ENCODE assay signal across 32 cellular contexts in genomic region chr6:130357436-130357835, GRCh38.
"Had no signal": no experiment of that assay in that cellular context is flagged by ENCODE, and none has a peak within 500 bp of the region (broad histone marks: within the 10 kb centered on the region; RNA-seq: fewer than 3 reads in every experiment).

No MANE protein-coding gene starts in this region.

- ATAC-seq: activated CD4-positive, alpha-beta T cell treated with anti-CD3 and anti-CD28 coated beads for 36 hours; activated CD4-positive, CD25-positive, alpha-beta regulatory T cell treated with anti-CD3 and anti-CD28 coated beads, Interleukin-2, amount 50 U/mL, for 24 hours; activated CD8-positive, alpha-beta memory T cell treated with anti-CD3 and anti-CD28 coated beads, Interleukin-2, amount 10 ng/mL, durations not matched to agents 7 days and 5 days; activated CD8-positive, alpha-beta T cell treated with anti-CD3 and anti-CD28 coated beads, Interleukin-2, amount 10 ng/mL, durations not matched to agents 7 days and 5 days; activated naive CD8-positive, alpha-beta T cell treated with anti-CD3 and anti-CD28 coated beads, Interleukin-2, amount 50 U/mL, for 24 hours; body of pancreas; WTC11 had no signal

- H3K4me3 ChIP-seq: body of pancreas, breast epithelium had no signal

- FAIRE-seq: astrocyte, TTC549 had no signal

- H3K9me3 ChIP-seq: body of pancreas, breast epithelium had no signal

- H3K36me3 ChIP-seq: brain microvascular endothelial cell, breast epithelium, WERI-Rb-1 had no signal

- H3K27ac ChIP-seq: body of pancreas, brain microvascular endothelial cell, breast epithelium, WERI-Rb-1 had no signal

- H3K27me3 ChIP-seq: body of pancreas, brain microvascular endothelial cell, breast epithelium had no signal

- DNase-seq: activated CD4-positive, alpha-beta memory T cell treated with anti-CD3 and anti-CD28 coated beads, Interleukin-2, amount 10 ng/mL, durations not matched to agents 7 days and 5 days; activated CD4-positive, alpha-beta T cell treated with anti-CD3 and anti-CD28 coated beads for 1 hour; activated CD4-positive, alpha-beta T cell treated with anti-CD3 and anti-CD28 coated beads for 36 hours; activated CD4-positive, alpha-beta T cell treated with anti-CD3 and anti-CD28 coated beads for 48 hours; activated CD4-positive, alpha-beta T cell treated with anti-CD3 and anti-CD28 coated beads, Interleukin-2, amount 10 ng/mL, durations not matched to agents 7 days and 5 days; activated CD4-positive, alpha-beta T cell treated with anti-CD3 and anti-CD28 coated beads, Interleukin-2, amount 50 U/mL, for 48 hours; activated CD4-positive, CD25-positive, alpha-beta regulatory T cell; activated CD8-positive, alpha-beta memory T cell treated with anti-CD3 and anti-CD28 coated beads for 24 hours; activated CD8-positive, alpha-beta memory T cell treated with anti-CD3 and anti-CD28 coated beads, Interleukin-2, amount 10 ng/mL, durations not matched to agents 7 days and 5 days; activated CD8-positive, alpha-beta memory T cell treated with anti-CD3 and anti-CD28 coated beads, Interleukin-2, amount 50 U/mL, for 48 hours; activated CD8-positive, alpha-beta T cell treated with anti-CD3 and anti-CD28 coated beads, Interleukin-2, amount 10 ng/mL, durations not matched to agents 7 days and 5 days; activated effector memory CD4-positive, alpha-beta T cell treated with Interleukin-2 at 50 U/mL for 16 hours; activated gamma-delta T cell; activated naive CD4-positive, alpha-beta T cell treated with anti-CD3 and anti-CD28 coated beads, Interleukin-2, amount 10 ng/mL, durations not matched to agents 7 days and 5 days; activated naive CD4-positive, alpha-beta T cell treated with Interleukin-2 at 50 U/mL for 16 hours; activated naive CD8-positive, alpha-beta T cell treated with anti-CD3 and anti-CD28 coated beads, Interleukin-2, amount 10 ng/mL, durations not matched to agents 7 days and 5 days; activated naive CD8-positive, alpha-beta T cell treated with anti-CD3 and anti-CD28 coated beads, Interleukin-2, amount 50 U/mL, for 24 hours; activated T-cell treated with anti-CD3 and anti-CD28 coated beads, Interleukin-2, amount 50 U/mL, for 24 hours; activated T-cell treated with anti-CD3 and anti-CD28 coated beads, Interleukin-2, amount 50 U/mL, for 48 hours; aorta; body of pancreas; brain microvascular endothelial cell; central memory CD4-positive, alpha-beta T cell; T-helper 1 cell; T-helper 2 cell; T-helper 9 cell; WERI-Rb-1 had no signal

- H3K4me1 ChIP-seq: body of pancreas, breast epithelium had no signal
